In genomic region chr13:113491982-113492381, GRCh38 we compare ENCODE assay signal across 2 cellular contexts.
TF ChIP-seq lines count a peak whose summit lies in the region.

No MANE protein-coding gene starts in this region.

TF ChIP-seq in SK-N-SH, 30 proteins besides CTCF, POLR2A, EP300 and RAD21 (continued from another document):
- TF ChIP-seq, protein P1, sequence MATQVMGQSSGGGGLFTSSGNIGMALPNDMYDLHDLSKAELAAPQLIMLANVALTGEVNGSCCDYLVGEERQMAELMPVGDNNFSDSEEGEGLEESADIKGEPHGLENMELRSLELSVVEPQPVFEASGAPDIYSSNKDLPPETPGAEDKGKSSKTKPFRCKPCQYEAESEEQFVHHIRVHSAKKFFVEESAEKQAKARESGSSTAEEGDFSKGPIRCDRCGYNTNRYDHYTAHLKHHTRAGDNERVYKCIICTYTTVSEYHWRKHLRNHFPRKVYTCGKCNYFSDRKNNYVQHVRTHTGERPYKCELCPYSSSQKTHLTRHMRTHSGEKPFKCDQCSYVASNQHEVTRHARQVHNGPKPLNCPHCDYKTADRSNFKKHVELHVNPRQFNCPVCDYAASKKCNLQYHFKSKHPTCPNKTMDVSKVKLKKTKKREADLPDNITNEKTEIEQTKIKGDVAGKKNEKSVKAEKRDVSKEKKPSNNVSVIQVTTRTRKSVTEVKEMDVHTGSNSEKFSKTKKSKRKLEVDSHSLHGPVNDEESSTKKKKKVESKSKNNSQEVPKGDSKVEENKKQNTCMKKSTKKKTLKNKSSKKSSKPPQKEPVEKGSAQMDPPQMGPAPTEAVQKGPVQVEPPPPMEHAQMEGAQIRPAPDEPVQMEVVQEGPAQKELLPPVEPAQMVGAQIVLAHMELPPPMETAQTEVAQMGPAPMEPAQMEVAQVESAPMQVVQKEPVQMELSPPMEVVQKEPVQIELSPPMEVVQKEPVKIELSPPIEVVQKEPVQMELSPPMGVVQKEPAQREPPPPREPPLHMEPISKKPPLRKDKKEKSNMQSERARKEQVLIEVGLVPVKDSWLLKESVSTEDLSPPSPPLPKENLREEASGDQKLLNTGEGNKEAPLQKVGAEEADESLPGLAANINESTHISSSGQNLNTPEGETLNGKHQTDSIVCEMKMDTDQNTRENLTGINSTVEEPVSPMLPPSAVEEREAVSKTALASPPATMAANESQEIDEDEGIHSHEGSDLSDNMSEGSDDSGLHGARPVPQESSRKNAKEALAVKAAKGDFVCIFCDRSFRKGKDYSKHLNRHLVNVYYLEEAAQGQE (IDR thresholded peaks at IDR 0.05; ENCODE audit: low read depth, low read length): no peak
- TF ChIP-seq GABPA (IDR thresholded peaks at IDR 0.05; ENCODE audit: low read depth) (no peak), USF1 (IDR thresholded peaks at IDR 0.05; ENCODE audit: borderline replicate concordance, low read depth) (no peak), YY1 (IDR thresholded peaks at IDR 0.05; ENCODE audit: low read depth) (no peak), FOXM1 (IDR thresholded peaks at IDR 0.05; ENCODE audit: low read depth) (no peak), USF2 (IDR thresholded peaks at IDR 0.05; ENCODE audit: borderline replicate concordance, low read depth, low read length) (no peak), JUND (IDR thresholded peaks at IDR 0.05) (no peak), IRF3 (IDR thresholded peaks at IDR 0.05; ENCODE audit: low read depth, low read length) (no peak), RFX5 (IDR thresholded peaks at IDR 0.05; ENCODE audit: low read length) (no peak), MAX (IDR thresholded peaks at IDR 0.05; ENCODE audit: low read depth) (no peak), SIN3A (IDR thresholded peaks at IDR 0.05; ENCODE audit: borderline replicate concordance, low read depth, low read length) (no peak), SMC3 (IDR thresholded peaks at IDR 0.05; ENCODE audit: low read depth, low read length) (no peak), MXI1 (IDR thresholded peaks at IDR 0.05; ENCODE audit: low read depth, low read length) (no peak), MEF2A (IDR thresholded peaks at IDR 0.05; ENCODE audit: borderline replicate concordance, low read depth) (no peak), FOXJ3 (CRISPR knock-in tag; IDR thresholded peaks at IDR 0.05) (no peak), TAF1 (IDR thresholded peaks at IDR 0.05; ENCODE audit: borderline replicate concordance, low read depth, low read length) (no peak), TEAD4 (IDR thresholded peaks at IDR 0.05; ENCODE audit: borderline replicate concordance, insufficient read depth) (no peak)
- TF ChIP-seq, protein P2, sequence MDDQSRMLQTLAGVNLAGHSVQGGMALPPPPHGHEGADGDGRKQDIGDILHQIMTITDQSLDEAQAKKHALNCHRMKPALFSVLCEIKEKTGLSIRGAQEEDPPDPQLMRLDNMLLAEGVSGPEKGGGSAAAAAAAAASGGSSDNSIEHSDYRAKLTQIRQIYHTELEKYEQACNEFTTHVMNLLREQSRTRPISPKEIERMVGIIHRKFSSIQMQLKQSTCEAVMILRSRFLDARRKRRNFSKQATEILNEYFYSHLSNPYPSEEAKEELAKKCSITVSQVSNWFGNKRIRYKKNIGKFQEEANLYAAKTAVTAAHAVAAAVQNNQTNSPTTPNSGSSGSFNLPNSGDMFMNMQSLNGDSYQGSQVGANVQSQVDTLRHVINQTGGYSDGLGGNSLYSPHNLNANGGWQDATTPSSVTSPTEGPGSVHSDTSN (IDR thresholded peaks at IDR 0.05): no peak

TF ChIP-seq in SK-N-SH treated with all-trans-retinoic acid at 6 μM for 48 hours, 23 proteins besides CTCF, POLR2A, EP300 and RAD21 (continued from another document):
- TF ChIP-seq, protein P3, sequence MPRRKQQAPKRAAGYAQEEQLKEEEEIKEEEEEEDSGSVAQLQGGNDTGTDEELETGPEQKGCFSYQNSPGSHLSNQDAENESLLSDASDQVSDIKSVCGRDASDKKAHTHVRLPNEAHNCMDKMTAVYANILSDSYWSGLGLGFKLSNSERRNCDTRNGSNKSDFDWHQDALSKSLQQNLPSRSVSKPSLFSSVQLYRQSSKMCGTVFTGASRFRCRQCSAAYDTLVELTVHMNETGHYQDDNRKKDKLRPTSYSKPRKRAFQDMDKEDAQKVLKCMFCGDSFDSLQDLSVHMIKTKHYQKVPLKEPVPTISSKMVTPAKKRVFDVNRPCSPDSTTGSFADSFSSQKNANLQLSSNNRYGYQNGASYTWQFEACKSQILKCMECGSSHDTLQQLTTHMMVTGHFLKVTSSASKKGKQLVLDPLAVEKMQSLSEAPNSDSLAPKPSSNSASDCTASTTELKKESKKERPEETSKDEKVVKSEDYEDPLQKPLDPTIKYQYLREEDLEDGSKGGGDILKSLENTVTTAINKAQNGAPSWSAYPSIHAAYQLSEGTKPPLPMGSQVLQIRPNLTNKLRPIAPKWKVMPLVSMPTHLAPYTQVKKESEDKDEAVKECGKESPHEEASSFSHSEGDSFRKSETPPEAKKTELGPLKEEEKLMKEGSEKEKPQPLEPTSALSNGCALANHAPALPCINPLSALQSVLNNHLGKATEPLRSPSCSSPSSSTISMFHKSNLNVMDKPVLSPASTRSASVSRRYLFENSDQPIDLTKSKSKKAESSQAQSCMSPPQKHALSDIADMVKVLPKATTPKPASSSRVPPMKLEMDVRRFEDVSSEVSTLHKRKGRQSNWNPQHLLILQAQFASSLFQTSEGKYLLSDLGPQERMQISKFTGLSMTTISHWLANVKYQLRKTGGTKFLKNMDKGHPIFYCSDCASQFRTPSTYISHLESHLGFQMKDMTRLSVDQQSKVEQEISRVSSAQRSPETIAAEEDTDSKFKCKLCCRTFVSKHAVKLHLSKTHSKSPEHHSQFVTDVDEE (CRISPR knock-in tag; IDR thresholded peaks at IDR 0.05): no peak
- no peak for TF ChIP-seq ZNF565 (CRISPR knock-in tag; conservative IDR thresholded peaks at IDR 0.05; ENCODE audit: low read depth)
- no peak for TF ChIP-seq ISL1 (CRISPR knock-in tag; IDR thresholded peaks at IDR 0.05)
